ENCODE assay signal across 11 cellular contexts in genomic region chr1:3320246-3321152, GRCh38.
A peak's percentile ranks its signal among the peaks of the same experiment; 100 is the strongest.
DNase-seq lines count a peak whose midpoint lies in the region; ATAC-seq and TF ChIP-seq lines count a peak whose summit lies in the region.
"Had no signal": no experiment of that assay in that cellular context is flagged by ENCODE, and none has a peak within 500 bp of the region (broad histone marks: within the 10 kb centered on the region; RNA-seq: fewer than 3 reads in every experiment).

No MANE protein-coding gene starts in this region.

- peaks cover 0 to 13% (median 0%) of the 10 kb centered on the region in 11 experiments; a peak in 5 of 22 replicates for H4K20me1 ChIP-seq in BLaER1 treated with 17β-estradiol and CSF1 and Interleukin-3, amounts not matched to agents 10 nM and 100 nM

- no peak overlapping the region for H3K4me3 ChIP-seq in BLaER1 treated with 17β-estradiol and CSF1 and Interleukin-3, amounts not matched to agents 10 nM and 100 nM
- H3K4me3 ChIP-seq in HEK293 (ENCODE audit: low read depth, low read length) (no peak overlapping the region), RWPE2 (ENCODE audit: severe bottlenecking) (no peak overlapping the region), liver (ENCODE audit: low read depth in 1 of 3, low read length in 3 of 3) (no peak overlapping the region)

- H3K36me3 ChIP-seq in BLaER1 treated with 17β-estradiol and CSF1 and Interleukin-3, amounts not matched to agents 10 nM and 100 nM, result no peaks in the 10 kb centered on the region
- no peaks in the 10 kb centered on the region for H3K36me3 ChIP-seq in HEK293 (ENCODE audit: control insufficient read depth in 2 of 2, insufficient read depth in 1 of 2, low read length in 2 of 2)
- H3K36me3 ChIP-seq in RWPE2 (ENCODE audit: low read depth), result no peaks in the 10 kb centered on the region
- H3K36me3 ChIP-seq in liver (ENCODE audit: control insufficient read depth in 4 of 4, insufficient read depth in 3 of 4, low read depth in 1 of 4, low read length in 3 of 4), result no peaks in the 10 kb centered on the region

- peaks cover 20 to 36% (median 28%) of the 10 kb centered on the region in 11 experiments for H3K27me3 ChIP-seq in BLaER1 treated with 17β-estradiol and CSF1 and Interleukin-3, amounts not matched to agents 10 nM and 100 nM
- H3K27me3 ChIP-seq in RWPE2 (ENCODE audit: insufficient read depth, poor library complexity, severe bottlenecking), result peaks cover 17% of the 10 kb centered on the region
- H3K27me3 ChIP-seq in liver (ENCODE audit: control insufficient read depth in 4 of 4, insufficient read depth in 4 of 4, low read length in 3 of 4), result peaks cover 0 to 2% (median 0%) of the 10 kb centered on the region in 4 donors

- no peak for DNase-seq in RWPE2 (ENCODE audit: low spot score)
- DNase-seq in NCI-H526 treated with DMSO at 0.1 percent for 48 hours (lab: John Stamatoyannopoulos, UW), result no peak
- DNase-seq: CD8-positive, alpha-beta memory T cell; NCI-H1417 treated with DMSO at 0.1 percent for 48 hours; stimulated activated CD4-positive, alpha-beta T cell treated with anti-CD3 and anti-CD28 coated beads, Interleukin-4, amount 100 ng/mL, for 1 hour had no signal

- ATAC-seq in RWPE2 (ENCODE audit: low read depth) (no peak), HG03521 (IDR thresholded peaks at IDR 0.05; ENCODE audit: unreplicated experiment) (no peak), GM21423 (IDR thresholded peaks at IDR 0.05; ENCODE audit: unreplicated experiment) (no peak), HG02610 (IDR thresholded peaks at IDR 0.05; ENCODE audit: unreplicated experiment) (no peak)

- H3K27ac ChIP-seq in BLaER1 treated with 17β-estradiol and CSF1 and Interleukin-3, amounts not matched to agents 10 nM and 100 nM, result no peak overlapping the region
- H3K27ac ChIP-seq in HEK293 (ENCODE audit: extremely low read depth, low read depth, low read length) (no peak overlapping the region; the same call in 1 of the 2 replicates), RWPE2 (ENCODE audit: poor library complexity, severe bottlenecking) (no peak overlapping the region), liver (ENCODE audit: low read depth in 1 of 2, low read length in 2 of 2) (peak overlapping the region in 1 of 2 donors; percentile 1)

- no peak for TF ChIP-seq RAD21 in liver (IDR thresholded peaks at IDR 0.05)

- H3K9ac ChIP-seq in BLaER1 treated with 17β-estradiol and CSF1 and Interleukin-3, amounts not matched to agents 10 nM and 100 nM, result 0 out of 22 replicates have a peak overlapping the region, but pooled peaks of 1 of the 11 experiments have one; percentile 38
- H3K9ac ChIP-seq in liver (ENCODE audit: low read depth in 1 of 2, low read length in 2 of 2), result no peak overlapping the region

- POLR2A ChIA-PET in HEK293 (lab: Yijun Ruan, JAX), result no interaction called here

- 26% methylated on average over 18 of the region's 18 CpGs for WGBS in liver

- H3K4me2 ChIP-seq in BLaER1 treated with 17β-estradiol and CSF1 and Interleukin-3, amounts not matched to agents 10 nM and 100 nM, result peak overlapping the region; percentile 25 to 75 (median 54)

- CTCF ChIA-PET in HEK293 (lab: Yijun Ruan, JAX), result interaction anchor here (0.5 to 1.5 kb wide), 10 partner anchors 7 to 757 kb away, joined by 3 to 6 read pairs (median 3); no protein-coding TSS in a partner anchor

- H3K9me3 ChIP-seq in BLaER1 treated with 17β-estradiol and CSF1 and Interleukin-3, amounts not matched to agents 10 nM and 100 nM (replicated peaks in 1 of 11), result peaks cover 15 to 26% (median 24%) of the 10 kb centered on the region in 11 experiments
- H3K9me3 ChIP-seq in HEK293 (ENCODE audit: control insufficient read depth, insufficient read depth, low read depth, low read length), result no peaks in the 10 kb centered on the region
- no peaks in the 10 kb centered on the region for H3K9me3 ChIP-seq in RWPE2 (ENCODE audit: severe bottlenecking)
- no peaks in the 10 kb centered on the region for H3K9me3 ChIP-seq in liver (ENCODE audit: control insufficient read depth in 4 of 4, low read length in 3 of 4)

- TF ChIP-seq CTCF in HEK293 (tag by site-specific recombination; IDR thresholded peaks at IDR 0.05) (no peak; the same call in 1 of the 2 replicates), RWPE2 (IDR thresholded peaks at IDR 0.05; ENCODE audit: poor library complexity, severe bottlenecking) (peak; percentile 54), liver (IDR thresholded peaks at IDR 0.05; ENCODE audit: low read depth, low read length, missing input control) (no peak)

- peaks cover 26 to 44% (median 36%) of the 10 kb centered on the region in 10 experiments for H3K4me1 ChIP-seq in BLaER1 treated with 17β-estradiol and CSF1 and Interleukin-3, amounts not matched to agents 10 nM and 100 nM
- H3K4me1 ChIP-seq in HEK293 (ENCODE audit: control insufficient read depth, insufficient read depth, low read length), result peaks cover 13% of the 10 kb centered on the region
- no peaks in the 10 kb centered on the region for H3K4me1 ChIP-seq in RWPE2 (ENCODE audit: insufficient read depth, poor library complexity, severe bottlenecking)
- peaks cover 3 to 11% (median 7%) of the 10 kb centered on the region in 4 donors for H3K4me1 ChIP-seq in liver (ENCODE audit: control insufficient read depth in 4 of 4, insufficient read depth in 4 of 4, low read length in 3 of 4)

TF ChIP-seq in HEK293, 187 proteins besides CTCF, POLR2A, EP300 and RAD21 (continues in another document):
- no peak for TF ChIP-seq YY2 (tag by site-specific recombination; IDR thresholded peaks at IDR 0.05)
- no peak for TF ChIP-seq ZNF416 (tag by site-specific recombination; IDR thresholded peaks at IDR 0.05)
- TF ChIP-seq PRDM4 (tag by site-specific recombination; IDR thresholded peaks at IDR 0.05), result no peak
- TF ChIP-seq ZNF18 (tag by site-specific recombination; IDR thresholded peaks at IDR 0.05), result peak; percentile 98

TF ChIP-seq in liver, 16 proteins besides CTCF, POLR2A, EP300 and RAD21:
- TF ChIP-seq HNF4G (IDR thresholded peaks at IDR 0.05) (peak; percentile 18), TAF1 (conservative IDR thresholded peaks at IDR 0.05) (no peak), FOXA1 (IDR thresholded peaks at IDR 0.05) (no peak), JUND (IDR thresholded peaks at IDR 0.05) (peak in 1 of 2 donors; percentile 84), NR2F2 (IDR thresholded peaks at IDR 0.05) (peak; percentile 78), HNF4A (conservative IDR thresholded peaks at IDR 0.05) (peak; percentile 71 to 78), FOXA2 (IDR thresholded peaks at IDR 0.05) (no peak), ATF3 (IDR thresholded peaks at IDR 0.05) (peak; percentile 54), RXRA (IDR thresholded peaks at IDR 0.05) (peak; percentile 59 to 72), MAX (IDR thresholded peaks at IDR 0.05) (no peak)
TF ChIP-seq in liver: peak in this region for 6.
